ENCODE assay signal across 7 cellular contexts in genomic region chr2:70089946-70090523, GRCh38. TPM values are rescaled to one million over a fixed set of nuclear protein-coding genes. Genes with fewer than 3 reads are reported as not detected.
DNase-seq lines count a peak whose midpoint lies in the region; ATAC-seq, FAIRE-seq and TF ChIP-seq lines count a peak whose summit lies in the region.

No MANE protein-coding gene starts in this region.

- no peaks in the 10 kb centered on the region for H3K27me3 Mint-ChIP-seq in T-helper 17 cell

- peaks cover 1 to 4% of the 10 kb centered on the region in 2 donors for H3K36me3 ChIP-seq in small intestine (ENCODE audit: control insufficient read depth in 2 of 2, insufficient read depth in 2 of 2, low read length in 2 of 2)

- H3K4me3 ChIP-seq in fibroblast of villous mesenchyme (ENCODE audit: low read depth, low read length): peak overlapping the region; percentile 89
- H3K4me3 ChIP-seq in small intestine (ENCODE audit: low read depth in 1 of 2, low read length in 2 of 2): peak overlapping the region; percentile 53 to 59

- POLR2A ChIA-PET in HEK293T (lab: Yijun Ruan, JAX): interaction anchor here (1.0 to 7.8 kb wide), 3 partner anchors 34 to 46 kb away, joined by 3 to 88 read pairs (median 61); no protein-coding TSS in a partner anchor

- H3K9me3 ChIP-seq in T-helper 17 cell (ENCODE audit: control insufficient read depth, low read length, poor library complexity, severe bottlenecking) (no peaks in the 10 kb centered on the region), small intestine (ENCODE audit: control insufficient read depth, low read depth) (no peaks in the 10 kb centered on the region)

- no peak for TF ChIP-seq CTCF in fibroblast of villous mesenchyme (IDR thresholded peaks at IDR 0.05; ENCODE audit: insufficient read depth, low read depth, low read length)

- peaks cover 9% of the 10 kb centered on the region for H3K36me3 Mint-ChIP-seq in T-helper 17 cell (ENCODE audit: low read depth)

- DNase-seq in HEK293T (ENCODE audit: extremely low spot score) (no peak), T-helper 17 cell (no peak), fibroblast of villous mesenchyme (ENCODE audit: low read depth) (no peak), small intestine (no peak), frontal cortex (ENCODE audit: low spot score in 2 of 2) (no peak), cerebellum (ENCODE audit: low spot score) (no peak), NCI-H187 treated with DMSO at 0.1 percent for 48 hours (lab: John Stamatoyannopoulos, UW) (no peak)

- peak overlapping the region; percentile 63 to 73 for H3K27ac ChIP-seq in small intestine (ENCODE audit: low read depth in 1 of 2, low read length in 1 of 2)

- H3K4me3 Mint-ChIP-seq in T-helper 17 cell: peak overlapping the region; percentile 95

- 60 to 82% (median 75%) methylated on average over 6 of the region's 6 CpGs for WGBS in small intestine, 3 donors

- no peak for ATAC-seq in T-helper 17 cell

- H3K4me1 Mint-ChIP-seq in T-helper 17 cell: peaks cover 60% of the 10 kb centered on the region

- H3K27ac Mint-ChIP-seq in T-helper 17 cell: peak overlapping the region; percentile 100

- no peaks in the 10 kb centered on the region for H3K27me3 ChIP-seq in small intestine (ENCODE audit: control insufficient read depth in 2 of 2, insufficient read depth in 2 of 2, low read length in 2 of 2)

- H3K4me1 ChIP-seq in small intestine (ENCODE audit: control insufficient read depth in 2 of 2, insufficient read depth in 1 of 2, low read depth in 1 of 2, low read length in 1 of 2): peaks cover 0 to 14% of the 10 kb centered on the region in 2 donors

- CTCF ChIA-PET in HEK293T (lab: Yijun Ruan, JAX): interaction anchor here (0.5 kb wide), 1 partner anchor 49 kb away, joined by 5 read pairs; no protein-coding TSS in a partner anchor

- FAIRE-seq in small intestine (lab: Jason Lieb, UNC) (no peak), frontal cortex (lab: Jason Lieb, UNC) (no peak)

TF ChIP-seq in HEK293T, 16 proteins besides CTCF, POLR2A, EP300 and RAD21:
- TF ChIP-seq L3MBTL2 (conservative IDR thresholded peaks at IDR 0.05) (0 out of 2 replicates have a peak, but pooled peaks have one; percentile 2), NFRKB (IDR thresholded peaks at IDR 0.05) (no peak)

RNA-seq across cellular contexts. Expression of gene PCBP1, which starts 2.8 kb away (rescaled TPM):
- total RNA-seq in T-helper 17 cell: 100 to 1,000 TPM; 334 to 345 TPM
- total RNA-seq in fibroblast of villous mesenchyme: 32.9 and 45.3 TPM in 2 replicates
- 100 to 1,000 TPM; 247 to 311 (median 291) TPM for polyA plus RNA-seq in small intestine
- total RNA-seq in frontal cortex: 30.6 TPM
- 29.2 TPM for total RNA-seq in cerebellum
